ENCODE assay signal across 6 cellular contexts in genomic region chr11:46675288-46675851, GRCh38. TPM values are rescaled to one million over a fixed set of nuclear protein-coding genes. Genes with fewer than 3 reads are reported as not detected.
DNase-seq lines count a peak whose midpoint lies in the region; ATAC-seq lines count a peak whose summit lies in the region.

No MANE protein-coding gene starts in this region.

- peaks cover 48% of the 10 kb centered on the region for H3K36me3 Mint-ChIP-seq in effector memory CD8-positive, alpha-beta T cell (ENCODE audit: insufficient read depth)

- DNase-seq in LHCN-M2 (ENCODE audit: low read depth) (peak; percentile 89), renal cortical epithelial cell (ENCODE audit: low read depth) (peak; percentile 84), NCI-H1694 treated with DMSO at 0.1 percent for 48 hours (lab: John Stamatoyannopoulos, UW) (no peak)
- DNase-seq in effector memory CD8-positive, alpha-beta T cell = no peak

- ATAC-seq in effector memory CD8-positive, alpha-beta T cell (replicated peaks) = no peak
- no peak for ATAC-seq in GM21529 (IDR thresholded peaks at IDR 0.05; ENCODE audit: unreplicated experiment)
- no peak for ATAC-seq in HG03457 (IDR thresholded peaks at IDR 0.05; ENCODE audit: unreplicated experiment)

- no peaks in the 10 kb centered on the region for H3K9me3 Mint-ChIP-seq in effector memory CD8-positive, alpha-beta T cell

- no peak overlapping the region for H3K4me3 Mint-ChIP-seq in effector memory CD8-positive, alpha-beta T cell

- H3K27me3 Mint-ChIP-seq in effector memory CD8-positive, alpha-beta T cell = no peaks in the 10 kb centered on the region

- peaks cover 32 to 51% of the 10 kb centered on the region in 2 donors for H3K4me1 Mint-ChIP-seq in effector memory CD8-positive, alpha-beta T cell (ENCODE audit: low read depth in 2 of 2)

- peak overlapping the region; percentile 87 to 91 for H3K27ac Mint-ChIP-seq in effector memory CD8-positive, alpha-beta T cell

RNA-seq across cellular contexts. Expression of gene ARHGAP1, which starts 25.0 kb away (rescaled TPM):
- 31.0 and 33.0 TPM in 2 replicates for total RNA-seq in LHCN-M2 (2014; rRNA removed)
- 69.0 TPM for polyA plus RNA-seq in LHCN-M2 (2012)
- total RNA-seq in renal cortical epithelial cell = 19.4 and 42.6 TPM in 2 replicates

RNA-seq across cellular contexts. Expression of gene ZNF408, which starts 25.5 kb away (rescaled TPM):
- total RNA-seq in LHCN-M2 (2014; rRNA removed) (9.0 and 14.0 TPM in 2 replicates), renal cortical epithelial cell (4.3 and 7.8 TPM in 2 replicates)
- 8.3 TPM for polyA plus RNA-seq in LHCN-M2 (2012)

RNA-seq across cellular contexts. Expression of gene F2, which starts 43.6 kb away (rescaled TPM):
- not detected in 2 replicates for total RNA-seq in LHCN-M2 (2014; rRNA removed)
- not detected for polyA plus RNA-seq in LHCN-M2 (2012)
- 1.1 TPM in 1 of 2 replicates, not detected in the other for total RNA-seq in renal cortical epithelial cell

RNA-seq across cellular contexts. Expression of gene ATG13, which starts 58.0 kb away (rescaled TPM):
- total RNA-seq in LHCN-M2 (2014; rRNA removed) (54.2 and 70.2 TPM in 2 replicates), renal cortical epithelial cell (78.5 and 80.2 TPM in 2 replicates)
- polyA plus RNA-seq in LHCN-M2 (2012) = 31.4 TPM

RNA-seq across cellular contexts. Expression of gene HARBI1, which starts 58.3 kb away (rescaled TPM):
- total RNA-seq in LHCN-M2 (2014; rRNA removed) (3.4 and 5.3 TPM in 2 replicates), renal cortical epithelial cell (4.3 and 6.8 TPM in 2 replicates)
- 3.0 TPM for polyA plus RNA-seq in LHCN-M2 (2012)

Comparison
In these comparisons a context has a peak if more than half of its experiments do, and no peak if none do; other contexts are left out.
1. DNase-seq: peak in LHCN-M2 (single experiment) and renal cortical epithelial cell (single experiment); none in effector memory CD8-positive, alpha-beta T cell (0 of 3) and NCI-H1694 treated with DMSO at 0.1 percent for 48 hours (single experiment).